1 cellular context compared by ENCODE assay signal in the genomic region with DNA sequence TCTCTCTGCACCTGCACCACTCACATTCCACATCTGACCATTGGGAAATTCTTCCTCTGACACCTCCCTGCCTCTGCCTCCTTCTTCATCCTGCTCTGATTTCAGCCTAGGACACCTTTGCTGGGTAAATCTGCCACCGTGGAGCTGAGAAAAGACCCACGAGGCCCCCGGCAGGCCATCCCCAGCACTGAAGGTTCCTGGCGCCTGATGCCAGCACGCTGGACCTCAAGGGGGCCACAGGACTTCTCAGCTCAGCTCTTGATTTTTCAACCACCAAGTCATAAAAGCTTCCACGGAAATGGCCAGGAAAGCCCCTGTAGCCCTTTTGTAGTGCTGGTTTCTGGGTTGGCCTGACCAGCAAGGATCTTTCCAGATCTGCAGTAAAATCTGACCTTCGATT.
TF ChIP-seq lines count a peak whose summit lies in the region.

No MANE protein-coding gene starts in this region.

TF ChIP-seq in H1, 55 proteins besides CTCF, POLR2A, EP300 and RAD21:
- TF ChIP-seq SUZ12 (IDR thresholded peaks at IDR 0.05; ENCODE audit: low read length) (no peak), SP4 (IDR thresholded peaks at IDR 0.05; ENCODE audit: low read length) (no peak), TCF12 (IDR thresholded peaks at IDR 0.05; ENCODE audit: low read depth, low read length) (no peak), SIRT6 (IDR thresholded peaks at IDR 0.05; ENCODE audit: low read length) (no peak), ASH2L (IDR thresholded peaks at IDR 0.05; ENCODE audit: low read length) (no peak), GABPA (IDR thresholded peaks at IDR 0.05; ENCODE audit: borderline replicate concordance, insufficient read depth, low read length) (no peak), RXRA (IDR thresholded peaks at IDR 0.05; ENCODE audit: insufficient read depth, low read depth, low read length) (no peak), EZH2 (IDR thresholded peaks at IDR 0.05; ENCODE audit: low read depth, low read length, severe bottlenecking) (no peak), BRCA1 (IDR thresholded peaks at IDR 0.05; ENCODE audit: low read depth, low read length) (no peak), MAFK (IDR thresholded peaks at IDR 0.05; ENCODE audit: low read depth, low read length) (no peak)
- TF ChIP-seq, protein P1, sequence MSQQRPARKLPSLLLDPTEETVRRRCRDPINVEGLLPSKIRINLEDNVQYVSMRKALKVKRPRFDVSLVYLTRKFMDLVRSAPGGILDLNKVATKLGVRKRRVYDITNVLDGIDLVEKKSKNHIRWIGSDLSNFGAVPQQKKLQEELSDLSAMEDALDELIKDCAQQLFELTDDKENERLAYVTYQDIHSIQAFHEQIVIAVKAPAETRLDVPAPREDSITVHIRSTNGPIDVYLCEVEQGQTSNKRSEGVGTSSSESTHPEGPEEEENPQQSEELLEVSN (IDR thresholded peaks at IDR 0.05) = no peak
